1 cellular context compared by ENCODE assay signal in the genomic region with DNA sequence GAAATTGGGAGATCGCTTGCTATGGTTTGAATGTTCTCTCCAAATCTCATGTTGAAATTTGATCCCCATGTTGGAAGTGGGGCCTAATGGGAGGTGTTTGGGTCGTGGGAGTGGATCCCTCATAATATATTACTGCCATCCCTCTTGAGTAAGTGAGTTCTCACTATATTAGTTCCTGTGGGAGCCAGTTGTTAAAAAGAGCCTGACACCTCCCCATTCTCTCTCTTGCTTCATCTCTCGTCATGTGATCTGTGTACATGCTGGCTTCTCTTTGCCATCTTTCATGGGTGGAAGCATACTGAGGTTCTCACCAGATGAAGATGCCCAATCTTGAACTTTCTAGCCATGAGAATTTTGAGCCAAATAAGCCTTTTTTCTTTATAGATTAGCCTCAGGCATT.
TF ChIP-seq lines count a peak whose summit lies in the region.

No MANE protein-coding gene starts in this region.

TF ChIP-seq in K562, 482 proteins besides CTCF, POLR2A, EP300 and RAD21 (continued from another document):
- TF ChIP-seq, protein P1, sequence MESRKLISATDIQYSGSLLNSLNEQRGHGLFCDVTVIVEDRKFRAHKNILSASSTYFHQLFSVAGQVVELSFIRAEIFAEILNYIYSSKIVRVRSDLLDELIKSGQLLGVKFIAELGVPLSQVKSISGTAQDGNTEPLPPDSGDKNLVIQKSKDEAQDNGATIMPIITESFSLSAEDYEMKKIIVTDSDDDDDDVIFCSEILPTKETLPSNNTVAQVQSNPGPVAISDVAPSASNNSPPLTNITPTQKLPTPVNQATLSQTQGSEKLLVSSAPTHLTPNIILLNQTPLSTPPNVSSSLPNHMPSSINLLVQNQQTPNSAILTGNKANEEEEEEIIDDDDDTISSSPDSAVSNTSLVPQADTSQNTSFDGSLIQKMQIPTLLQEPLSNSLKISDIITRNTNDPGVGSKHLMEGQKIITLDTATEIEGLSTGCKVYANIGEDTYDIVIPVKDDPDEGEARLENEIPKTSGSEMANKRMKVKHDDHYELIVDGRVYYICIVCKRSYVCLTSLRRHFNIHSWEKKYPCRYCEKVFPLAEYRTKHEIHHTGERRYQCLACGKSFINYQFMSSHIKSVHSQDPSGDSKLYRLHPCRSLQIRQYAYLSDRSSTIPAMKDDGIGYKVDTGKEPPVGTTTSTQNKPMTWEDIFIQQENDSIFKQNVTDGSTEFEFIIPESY (CRISPR knock-in tag; IDR thresholded peaks at IDR 0.05): no peak
- TF ChIP-seq RNF2 (IDR thresholded peaks at IDR 0.05): no peak
- TF ChIP-seq BRD4 (IDR thresholded peaks at IDR 0.05): no peak
- TF ChIP-seq CEBPB (tag; IDR thresholded peaks at IDR 0.05): no peak
- TF ChIP-seq ZC3H4 (CRISPR knock-in tag; IDR thresholded peaks at IDR 0.05; ENCODE audit: borderline replicate concordance): no peak
- TF ChIP-seq TEAD1 (CRISPR knock-in tag; IDR thresholded peaks at IDR 0.05): no peak
- TF ChIP-seq MYC (IDR thresholded peaks at IDR 0.05; ENCODE audit: low read depth, low read length): no peak
- TF ChIP-seq MYC (CRISPR knock-in tag; IDR thresholded peaks at IDR 0.05; ENCODE audit: borderline replicate concordance, low read depth): no peak
- no peak for TF ChIP-seq BMI1 (IDR thresholded peaks at IDR 0.05; ENCODE audit: low read length)
- no peak for TF ChIP-seq EP400 (IDR thresholded peaks at IDR 0.05)
- TF ChIP-seq, protein P2, sequence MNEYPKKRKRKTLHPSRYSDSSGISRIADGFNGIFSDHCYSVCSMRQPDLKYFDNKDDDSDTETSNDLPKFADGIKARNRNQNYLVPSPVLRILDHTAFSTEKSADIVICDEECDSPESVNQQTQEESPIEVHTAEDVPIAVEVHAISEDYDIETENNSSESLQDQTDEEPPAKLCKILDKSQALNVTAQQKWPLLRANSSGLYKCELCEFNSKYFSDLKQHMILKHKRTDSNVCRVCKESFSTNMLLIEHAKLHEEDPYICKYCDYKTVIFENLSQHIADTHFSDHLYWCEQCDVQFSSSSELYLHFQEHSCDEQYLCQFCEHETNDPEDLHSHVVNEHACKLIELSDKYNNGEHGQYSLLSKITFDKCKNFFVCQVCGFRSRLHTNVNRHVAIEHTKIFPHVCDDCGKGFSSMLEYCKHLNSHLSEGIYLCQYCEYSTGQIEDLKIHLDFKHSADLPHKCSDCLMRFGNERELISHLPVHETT (CRISPR knock-in tag; conservative IDR thresholded peaks at IDR 0.05 in 1 of 2, IDR thresholded peaks at IDR 0.05 in 1 of 2): no peak
- TF ChIP-seq ZKSCAN1 (IDR thresholded peaks at IDR 0.05; ENCODE audit: low read depth, low read length): no peak
- no peak for TF ChIP-seq FOXA1 (IDR thresholded peaks at IDR 0.05; ENCODE audit: borderline replicate concordance)
- no peak for TF ChIP-seq ZNF449 (CRISPR knock-in tag; IDR thresholded peaks at IDR 0.05)
- TF ChIP-seq MLX (CRISPR knock-in tag; conservative IDR thresholded peaks at IDR 0.05): no peak
- TF ChIP-seq, protein P3, sequence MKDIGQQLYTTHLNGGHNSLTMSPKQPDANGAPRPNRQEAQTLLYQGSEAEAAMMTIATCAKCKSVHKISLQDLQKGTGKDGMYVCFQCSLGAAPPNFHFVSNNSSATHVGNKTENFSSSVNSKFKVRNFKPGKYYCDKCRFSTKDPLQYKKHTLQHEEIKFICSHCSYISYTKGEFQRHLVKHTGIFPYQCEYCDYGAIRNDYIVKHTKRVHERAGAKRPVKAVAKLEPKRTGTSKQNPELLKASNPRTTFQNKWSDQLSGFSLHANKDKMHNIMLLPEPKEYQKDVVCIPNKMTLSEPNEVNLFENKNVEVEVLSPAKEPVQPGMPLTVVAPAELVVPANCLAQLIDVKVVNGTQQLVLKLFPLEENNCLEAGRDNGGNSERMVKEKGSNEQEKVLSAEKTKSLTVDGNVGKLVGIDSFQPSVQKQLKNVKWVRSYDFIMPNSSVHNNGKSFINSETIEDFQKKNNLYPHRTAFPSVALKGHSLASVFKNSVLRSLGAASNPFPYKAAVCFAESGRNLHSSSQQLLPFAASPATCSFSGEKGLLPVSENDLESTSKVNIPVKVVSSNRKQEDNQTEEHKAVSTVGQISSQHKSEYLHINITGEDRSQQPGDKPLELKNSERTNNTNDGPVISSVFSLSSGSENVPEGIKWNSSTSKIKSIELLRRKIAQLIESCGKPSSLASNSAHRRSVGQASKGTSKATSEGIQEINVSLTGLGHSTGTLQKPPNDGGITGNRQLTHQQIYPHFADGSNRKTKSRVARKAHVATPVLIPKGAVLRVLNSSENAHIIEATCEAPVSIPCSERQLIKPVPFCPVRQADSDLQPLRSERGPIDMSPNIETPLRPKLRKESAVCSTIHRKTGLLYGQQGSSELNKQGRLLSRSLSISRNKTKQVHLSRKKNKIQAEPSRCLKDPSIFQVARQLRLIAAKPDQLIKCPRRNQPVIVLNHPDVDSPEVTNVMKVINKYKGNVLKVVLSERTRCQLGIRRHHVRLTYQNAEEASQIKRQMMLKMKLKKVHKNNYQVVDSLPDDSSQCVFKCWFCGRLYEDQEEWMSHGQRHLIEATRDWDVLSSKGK (CRISPR knock-in tag; IDR thresholded peaks at IDR 0.05): no peak
- TF ChIP-seq JUNB (CRISPR knock-in tag; conservative IDR thresholded peaks at IDR 0.05): no peak
